In genomic region chr11:327581-327923, GRCh38 we compare ENCODE assay signal across 11 cellular contexts. TPM values are rescaled to one million over a fixed set of nuclear protein-coding genes. Genes with fewer than 3 reads are reported as not detected.
DNase-seq lines count a peak whose midpoint lies in the region; ATAC-seq and TF ChIP-seq lines count a peak whose summit lies in the region.
"Had no signal": no experiment of that assay in that cellular context is flagged by ENCODE, and none has a peak within 500 bp of the region (broad histone marks: within the 10 kb centered on the region; RNA-seq: fewer than 3 reads in every experiment).

No MANE protein-coding gene starts in this region.

- no peaks in the 10 kb centered on the region for H3K9me3 Mint-ChIP-seq in central memory CD8-positive, alpha-beta T cell
- no peaks in the 10 kb centered on the region for H3K9me3 Mint-ChIP-seq in nephron

- H3K27ac Mint-ChIP-seq in central memory CD8-positive, alpha-beta T cell (ENCODE audit: low read depth), result peak overlapping the region; percentile 86
- peak overlapping the region; percentile 96 to 98 (median 97) for H3K27ac Mint-ChIP-seq in nephron

- H3K36me3 Mint-ChIP-seq in central memory CD8-positive, alpha-beta T cell (ENCODE audit: insufficient read depth), result no peaks in the 10 kb centered on the region
- no peaks in the 10 kb centered on the region for H3K36me3 Mint-ChIP-seq in nephron (ENCODE audit: low read depth)

- H3K9me3 ChIP-seq in right cardiac atrium (ENCODE audit: control insufficient read depth, low read length) (no peaks in the 10 kb centered on the region), uterus (no peaks in the 10 kb centered on the region)
- H3K9me3 ChIP-seq: mucosa of descending colon had no signal

- no peak for ATAC-seq in right cardiac atrium
- ATAC-seq in Right ventricle myocardium superior (ENCODE audit: poor library complexity), result no peak
- no peak for ATAC-seq in central memory CD8-positive, alpha-beta T cell (replicated peaks; ENCODE audit: extremely low read depth, poor library complexity, severe bottlenecking)
- no peak for ATAC-seq in HG03139 (IDR thresholded peaks at IDR 0.05; ENCODE audit: unreplicated experiment)

- no peaks in the 10 kb centered on the region for H3K27me3 Mint-ChIP-seq in central memory CD8-positive, alpha-beta T cell
- H3K27me3 Mint-ChIP-seq in nephron (ENCODE audit: low read depth), result no peaks in the 10 kb centered on the region

- no peak for TF ChIP-seq CTCF in nephron (IDR thresholded peaks at IDR 0.05; ENCODE audit: unreplicated experiment in 3 of 3)
- TF ChIP-seq CTCF in uterus (IDR thresholded peaks at IDR 0.05), result no peak

- peak overlapping the region; percentile 79 for H3K27ac ChIP-seq in right cardiac atrium (ENCODE audit: low read length)
- H3K27ac ChIP-seq in uterus, result peak overlapping the region; percentile 91 to 98

- peaks cover 59% of the 10 kb centered on the region for H3K4me1 Mint-ChIP-seq in central memory CD8-positive, alpha-beta T cell
- H3K4me1 Mint-ChIP-seq in nephron, result peaks cover 52% of the 10 kb centered on the region

- WGBS in right cardiac atrium, result 94% methylated on average over 3 of the region's 3 CpGs

- H3K27me3 ChIP-seq in right cardiac atrium (ENCODE audit: control insufficient read depth, insufficient read depth) (no peaks in the 10 kb centered on the region), uterus (no peaks in the 10 kb centered on the region)

- intact Hi-C loops in right cardiac atrium (cut with DNase I) (no loop called here), Right ventricle myocardium superior (cut with DNase I) (no loop called here), uterus (cut with DNase I; ENCODE audit: low total_unique reads) (no loop called here)

- no peaks in the 10 kb centered on the region for H3K36me3 ChIP-seq in uterus

- TF ChIP-seq POLR2A in uterus (IDR thresholded peaks at IDR 0.05), result no peak

- no peak overlapping the region for H3K4me3 ChIP-seq in right cardiac atrium (ENCODE audit: low read length)
- H3K4me3 ChIP-seq in uterus, result no peak overlapping the region
- H3K4me3 ChIP-seq: mucosa of descending colon had no signal

- peaks cover 3% of the 10 kb centered on the region for H3K4me1 ChIP-seq in right cardiac atrium (ENCODE audit: control insufficient read depth, insufficient read depth, low read length)
- H3K4me1 ChIP-seq in uterus, result peaks cover 5 to 25% of the 10 kb centered on the region in 2 donors

- no peak for DNase-seq in right cardiac atrium
- DNase-seq in Right ventricle myocardium superior, result no peak
- DNase-seq in central memory CD8-positive, alpha-beta T cell (ENCODE audit: low spot score in 2 of 2), result no peak
- DNase-seq in uterus, result no peak
- DNase-seq in activated gamma-delta T cell treated with Interleukin-2 at 50 U/mL for 16 hours, result no peak
- no peak for DNase-seq in midbrain (lab: John Stamatoyannopoulos, UW)
- DNase-seq: COR-L47, NCI-H1694 had no signal

- H3K4me3 Mint-ChIP-seq in central memory CD8-positive, alpha-beta T cell, result peak overlapping the region; percentile 61
- H3K4me3 Mint-ChIP-seq in nephron, result peak overlapping the region in 2 of 3 experiments; percentile 36 to 47

RNA-seq across cellular contexts. Expression of gene IFITM3, which starts 6.9 kb away (rescaled TPM):
- total RNA-seq in right cardiac atrium (100 to 1,000 TPM; 263 to 569 (median 519) TPM), Right ventricle myocardium superior (287 TPM), uterus (1,000 to 10,000 TPM in 1 of 4 donors, 100 to 1,000 TPM in 2, 10 to 100 TPM in 1; 22.2 to 1,343 (median 242) TPM)
- 749 TPM for polyA plus RNA-seq in right cardiac atrium

RNA-seq across cellular contexts. Expression of gene IFITM1, which starts 13.7 kb away (rescaled TPM):
- total RNA-seq in right cardiac atrium, result 100 to 1,000 TPM in 3 of 4 donors, 10 to 100 TPM in 1; 85.0 to 169 (median 116) TPM
- 235 TPM for polyA plus RNA-seq in right cardiac atrium
- total RNA-seq in Right ventricle myocardium superior, result 83.1 TPM
- 100 to 1,000 TPM in 2 of 4 donors, 10 to 100 TPM in 2; 13.4 to 672 (median 239) TPM for total RNA-seq in uterus

RNA-seq across cellular contexts. Expression of gene IFITM2, which starts 19.9 kb away (rescaled TPM):
- total RNA-seq in right cardiac atrium, result 100 to 1,000 TPM; 180 to 290 (median 240) TPM
- 393 TPM for polyA plus RNA-seq in right cardiac atrium
- total RNA-seq in Right ventricle myocardium superior, result 194 TPM
- total RNA-seq in uterus, result 100 to 1,000 TPM in 3 of 4 donors, 10 to 100 TPM in 1; 27.8 to 926 (median 269) TPM

RNA-seq across cellular contexts. Expression of gene IFITM5, which starts 28.2 kb away (rescaled TPM):
- total RNA-seq in right cardiac atrium (not detected), Right ventricle myocardium superior (not detected), uterus (not detected)
- not detected for polyA plus RNA-seq in right cardiac atrium
- total RNA-seq: mucosa of descending colon had no signal

RNA-seq across cellular contexts. Expression of gene PGGHG, which starts 38.6 kb away (rescaled TPM):
- total RNA-seq in right cardiac atrium, result 10 to 100 TPM in 3 of 4 donors, 1 to 10 TPM in 1; 9.9 to 15.8 (median 11.9) TPM
- 18.7 TPM for polyA plus RNA-seq in right cardiac atrium
- 6.1 TPM for total RNA-seq in Right ventricle myocardium superior
- 10 to 100 TPM in 3 of 4 donors, 1 to 10 TPM in 1; 7.9 to 29.1 (median 14.2) TPM for total RNA-seq in uterus
